Comparison of ENCODE assay signal across 2 cellular contexts in genomic region chr2:107027797-107028196, GRCh38.
TF ChIP-seq lines count a peak whose summit lies in the region.

No MANE protein-coding gene starts in this region.

TF ChIP-seq in IMR-90, 13 proteins besides CTCF, POLR2A, EP300 and RAD21:
- TF ChIP-seq NFE2L2 (IDR thresholded peaks at IDR 0.05; ENCODE audit: low read depth, low read length) (no peak), MAFK (IDR thresholded peaks at IDR 0.05; ENCODE audit: low read depth, low read length) (peak; percentile 86)

TF ChIP-seq in H1, 55 proteins besides CTCF, POLR2A, EP300 and RAD21:
- TF ChIP-seq GABPA (IDR thresholded peaks at IDR 0.05; ENCODE audit: borderline replicate concordance, insufficient read depth, low read length) (no peak), MAFK (IDR thresholded peaks at IDR 0.05; ENCODE audit: low read depth, low read length) (peak; percentile 22; the same call in 1 of the 2 replicates)
